Comparison of ENCODE assay signal across 19 cellular contexts in genomic region chr6:129677634-129678325, GRCh38. TPM values are rescaled to one million over a fixed set of nuclear protein-coding genes. Genes with fewer than 3 reads are reported as not detected.
DNase-seq lines count a peak whose midpoint lies in the region; ATAC-seq and TF ChIP-seq lines count a peak whose summit lies in the region.
"Had no signal": no experiment of that assay in that cellular context is flagged by ENCODE, and none has a peak within 500 bp of the region (broad histone marks: within the 10 kb centered on the region; RNA-seq: fewer than 3 reads in every experiment).

No MANE protein-coding gene starts in this region.

- H3K36me3 ChIP-seq in upper lobe of right lung, result no peaks in the 10 kb centered on the region
- H3K36me3 ChIP-seq: neutrophil, sigmoid colon, WERI-Rb-1 had no signal

- H3K9me3 ChIP-seq in upper lobe of right lung, result no peaks in the 10 kb centered on the region
- H3K9me3 ChIP-seq: neutrophil, sigmoid colon had no signal

- intact Hi-C loops in left colon (cut with DNase I, micrococcal nuclease) (no loop called here), upper lobe of right lung (cut with DNase I) (no loop called here)

- peak overlapping the region; percentile 24 for H3K4me3 Mint-ChIP-seq in T-helper 2 cell treated with Interferon-gamma antibody and Interleukin-4, amounts not matched to agents 5 μg/mL and 100 μg/mL, for 36 hours
- H3K4me3 Mint-ChIP-seq: mesothelial cell of epicardium had no signal

- peaks cover 38% of the 10 kb centered on the region for H3K4me1 ChIP-seq in upper lobe of right lung

- ATAC-seq in left colon, result peak; percentile 50
- no peak for ATAC-seq in upper lobe of right lung
- no peak for ATAC-seq in HG03159 (IDR thresholded peaks at IDR 0.05; ENCODE audit: unreplicated experiment)

- no peak for DNase-seq in T-helper 2 cell treated with Interferon-gamma antibody and Interleukin-4, amounts not matched to agents 5 μg/mL and 100 μg/mL, for 36 hours (ENCODE audit: low spot score)
- DNase-seq in T-helper 2 cell (no peak), amniotic epithelial cell (ENCODE audit: low read depth) (peak; percentile 23), left colon (no peak), upper lobe of right lung (no peak), NCI-H446 (lab: John Stamatoyannopoulos, UW) (no peak), AML-193 (lab: John Stamatoyannopoulos, UW) (no peak)
- DNase-seq: amniotic stem cell; DND-41; glutamatergic neuron; NCI-H1092; NCI-H526 treated with DMSO at 0.1 percent for 48 hours; sigmoid colon; stimulated activated CD4-positive, alpha-beta T cell treated with anti-CD3 and anti-CD28 coated beads, Interleukin-4, amount 100 ng/mL, for 24 hours; WERI-Rb-1 had no signal

- H3K9me3 Mint-ChIP-seq in T-helper 2 cell treated with Interferon-gamma antibody and Interleukin-4, amounts not matched to agents 5 μg/mL and 100 μg/mL, for 36 hours, result no peaks in the 10 kb centered on the region
- H3K9me3 Mint-ChIP-seq: mesothelial cell of epicardium had no signal

- no peak overlapping the region for H3K4me3 ChIP-seq in upper lobe of right lung
- H3K4me3 ChIP-seq: sigmoid colon, SK-N-MC had no signal

- H3K27ac ChIP-seq in upper lobe of right lung, result peak overlapping the region; percentile 44
- H3K27ac ChIP-seq: neutrophil, sigmoid colon, SK-N-MC, WERI-Rb-1 had no signal

- TF ChIP-seq CTCF in upper lobe of right lung (IDR thresholded peaks at IDR 0.05), result no peak

- no peaks in the 10 kb centered on the region for H3K27me3 Mint-ChIP-seq in T-helper 2 cell treated with Interferon-gamma antibody and Interleukin-4, amounts not matched to agents 5 μg/mL and 100 μg/mL, for 36 hours (ENCODE audit: low read depth)

- H3K27me3 ChIP-seq in upper lobe of right lung, result no peaks in the 10 kb centered on the region
- H3K27me3 ChIP-seq: neutrophil, sigmoid colon had no signal

- H3K4me1 Mint-ChIP-seq in T-helper 2 cell treated with Interferon-gamma antibody and Interleukin-4, amounts not matched to agents 5 μg/mL and 100 μg/mL, for 36 hours (ENCODE audit: low read depth), result peaks cover 62% of the 10 kb centered on the region

- peaks cover 12% of the 10 kb centered on the region for H3K36me3 Mint-ChIP-seq in T-helper 2 cell treated with Interferon-gamma antibody and Interleukin-4, amounts not matched to agents 5 μg/mL and 100 μg/mL, for 36 hours (ENCODE audit: low read depth)
- H3K36me3 Mint-ChIP-seq: mesothelial cell of epicardium had no signal

- no peak overlapping the region for H3K27ac Mint-ChIP-seq in T-helper 2 cell treated with Interferon-gamma antibody and Interleukin-4, amounts not matched to agents 5 μg/mL and 100 μg/mL, for 36 hours
- H3K27ac Mint-ChIP-seq: mesothelial cell of epicardium had no signal

RNA-seq across cellular contexts. Expression of gene ARHGAP18, which starts 32.2 kb away (rescaled TPM):
- total RNA-seq in left colon (10 to 100 TPM; 19.9 to 26.9 TPM), upper lobe of right lung (60.8 TPM)
